In genomic region chr17:3857261-3858105, GRCh38 we compare ENCODE assay signal across 20 cellular contexts. TPM values are rescaled to one million over a fixed set of nuclear protein-coding genes. Genes with fewer than 3 reads are reported as not detected.
DNase-seq lines count a peak whose midpoint lies in the region; ATAC-seq, FAIRE-seq and TF ChIP-seq lines count a peak whose summit lies in the region.
"Had no signal": no experiment of that assay in that cellular context is flagged by ENCODE, and none has a peak within 500 bp of the region (broad histone marks: within the 10 kb centered on the region; RNA-seq: fewer than 3 reads in every experiment).

No MANE protein-coding gene starts in this region.

- no peak for TF ChIP-seq RAD21 in H1 (IDR thresholded peaks at IDR 0.05 in 1 of 2, conservative IDR thresholded peaks at IDR 0.05 in 1 of 2; ENCODE audit: low read depth in 2 of 2, low read length in 2 of 2)
- no peak for TF ChIP-seq RAD21 in HepG2 (CRISPR knock-in tag; IDR thresholded peaks at IDR 0.05)

- FAIRE-seq in H1 (lab: Jason Lieb, UNC) (no peak), HepG2 (lab: Jason Lieb, UNC) (no peak)
- FAIRE-seq: A204.1 had no signal

- H3K23me2 ChIP-seq in H1 (ENCODE audit: low read depth, low read length): no peaks in the 10 kb centered on the region

- no peak overlapping the region for H2BK120ac ChIP-seq in H1 (replicated peaks; ENCODE audit: low read depth, low read length)

- no peaks in the 10 kb centered on the region for H3K4me1 ChIP-seq in H1 (replicated peaks in 1 of 4; ENCODE audit: control insufficient read depth in 3 of 4, insufficient read depth in 4 of 4, low read length in 3 of 4)
- H3K4me1 ChIP-seq in HepG2 (ENCODE audit: insufficient read depth, low read length): peaks cover 12% of the 10 kb centered on the region
- no peaks in the 10 kb centered on the region for H3K4me1 ChIP-seq in sigmoid colon
- H3K4me1 ChIP-seq: Caco-2 had no signal

- no peak for TF ChIP-seq POLR2A in H1 (IDR thresholded peaks at IDR 0.05; ENCODE audit: control extremely low read depth in 1 of 2, low read depth in 2 of 2, low read length in 2 of 2)
- no peak for TF ChIP-seq POLR2A in HepG2 (IDR thresholded peaks at IDR 0.05; ENCODE audit: insufficient read depth in 1 of 2, low read depth in 2 of 2, low read length in 2 of 2)
- no peak for TF ChIP-seq POLR2A in sigmoid colon (IDR thresholded peaks at IDR 0.05)

- no TSS peak for BruUV-seq in HepG2 (replicated peaks; lab: Mats Ljungman, UMichigan)

- H4K8ac ChIP-seq in H1 (ENCODE audit: extremely low read depth, insufficient read depth, low read length): peak overlapping the region; percentile 6; the same call in 1 of the 2 replicates

- H3K18ac ChIP-seq in H1 (ENCODE audit: extremely low read depth, low read length): no peak overlapping the region

- H3K27me3 ChIP-seq in H7 (ENCODE audit: control insufficient read depth, insufficient read depth, low read length) (no peaks in the 10 kb centered on the region), H1 (replicated peaks in 1 of 4; ENCODE audit: control insufficient read depth in 3 of 4, extremely low read depth in 1 of 4, insufficient read depth in 3 of 4, low read length in 3 of 4) (no peaks in the 10 kb centered on the region; a peak in 1 of 7 replicates), HepG2 (ENCODE audit: control insufficient read depth in 1 of 2, insufficient read depth in 2 of 2, low read length in 2 of 2) (0 out of 5 replicates have a peak, but pooled peaks cover 0 to 2% of the 10 kb centered on the region in 2 experiments), sigmoid colon (no peaks in the 10 kb centered on the region)

- H2BK15ac ChIP-seq in H1 (ENCODE audit: low read length): no peak overlapping the region

- H3K4ac ChIP-seq in H1 (replicated peaks; ENCODE audit: insufficient read length, low read depth, low read length): no peak overlapping the region

- intact Hi-C loops in HepG2 (cut with micrococcal nuclease; ENCODE audit: unreplicated experiment) (no loop called here), sigmoid colon (cut with DNase I) (no loop called here)

- POLR2A ChIA-PET in H1 (lab: Charles Lee; ENCODE audit: partially characterized antibody): interaction anchor here (1.7 to 2.8 kb wide), 2 partner anchors 11 to 14 kb away, joined by 7 to 16 read pairs; partner anchors contain the start of gene NCBP3
- POLR2A ChIA-PET in HepG2 (lab: Yijun Ruan, JAX): interaction anchor here (1.0 to 1.8 kb wide), 2 partner anchors 11 to 12 kb away, joined by 4 to 10 read pairs; partner anchors contain the start of gene NCBP3

- no peak overlapping the region for H3K9ac ChIP-seq in H1 (replicated peaks in 1 of 4; ENCODE audit: extremely low read depth in 1 of 4, low read depth in 3 of 4, low read length in 3 of 4)
- H3K9ac ChIP-seq in HepG2 (ENCODE audit: insufficient read depth, low read depth, low read length): no peak overlapping the region

- no peak overlapping the region for H3K27ac ChIP-seq in H1 (ENCODE audit: low read depth, low read length)
- no peak overlapping the region for H3K27ac ChIP-seq in HepG2 (ENCODE audit: extremely low read length, insufficient read depth, low read length)
- no peak overlapping the region for H3K27ac ChIP-seq in sigmoid colon
- H3K27ac ChIP-seq in substantia nigra (ENCODE audit: low read depth, low read length, poor library complexity, severe bottlenecking): no peak overlapping the region

- H3K79me1 ChIP-seq in H1 (ENCODE audit: low read depth, low read length): no peaks in the 10 kb centered on the region

- H3K4me3 ChIP-seq in H7 (ENCODE audit: insufficient read depth, low read depth, low read length) (no peak overlapping the region), H1 (ENCODE audit: extremely low read depth in 1 of 4, insufficient read depth in 2 of 4, low read depth in 3 of 4, low read length in 4 of 4) (no peak overlapping the region), HepG2 (replicated peaks in 1 of 3; ENCODE audit: insufficient read depth in 1 of 3, low read depth in 2 of 3, low read length in 3 of 3) (no peak overlapping the region; a peak in 1 of 6 replicates), sigmoid colon (no peak overlapping the region)

- WGBS in H1 (ENCODE audit: extremely low coverage in 1 of 2, insufficient coverage in 1 of 2, insufficient read length in 1 of 2, insufficient replicate concordance in 2 of 2, low coverage in 1 of 2, low lambda C conversion rate in 2 of 2, missing lambda C conversion rate in 1 of 2), 2 experiments: 91% methylated on average over 15 of the region's 16 CpGs; no CpG with 5 or more reads in 1 of the 2 experiments
- 37% methylated on average over 13 of the region's 16 CpGs for WGBS in HepG2 (ENCODE audit: low lambda C conversion rate)
- 86 to 87% methylated on average over 16 of the region's 16 CpGs for WGBS in sigmoid colon, 2 donors

- no peak overlapping the region for H2AK5ac ChIP-seq in H1 (ENCODE audit: low read depth, low read length)

- ATAC-seq in HepG2: peak; percentile 60
- no peak for ATAC-seq in HG03135 (IDR thresholded peaks at IDR 0.05; ENCODE audit: unreplicated experiment)

- H3K14ac ChIP-seq in H1 (ENCODE audit: insufficient read length): no peak overlapping the region

- in situ Hi-C loops in HepG2 (cut with HindIII; ENCODE audit: extremely low pct_ligation_motif_present, low pct_unique_long_range_greater_than_20kb): no loop called here

- no peak overlapping the region for H2BK12ac ChIP-seq in H1 (ENCODE audit: low read depth, low read length)

- CTCF ChIA-PET in H1 (lab: Charles Lee; ENCODE audit: partially characterized antibody): interaction anchor here (0.7 to 12.7 kb wide), 7 partner anchors 11 to 179 kb away, joined by 3 to 131 read pairs (median 6); partner anchors contain the start of gene NCBP3
- CTCF ChIA-PET in HepG2 (lab: Yijun Ruan, JAX; ENCODE audit: low intra/inter-chr PET ratio, low total read pairs): no interaction called here

- H3K36me3 ChIP-seq in H7 (replicated peaks; ENCODE audit: control insufficient read depth, insufficient read depth, low read length) (peaks cover 4% of the 10 kb centered on the region), H1 (ENCODE audit: control insufficient read depth in 2 of 4, insufficient read depth in 4 of 4, low read length in 3 of 4) (peaks cover 0 to 11% (median 2%) of the 10 kb centered on the region in 4 experiments; a peak in 4 of 8 replicates), HepG2 (replicated peaks in 1 of 2; ENCODE audit: control insufficient read depth in 1 of 2, insufficient read depth in 2 of 2, low read length in 2 of 2) (no peaks in the 10 kb centered on the region; a peak in 1 of 5 replicates), sigmoid colon (peaks cover 0 to 23% (median 10%) of the 10 kb centered on the region in 4 donors)

- H2AFZ ChIP-seq in H1 (ENCODE audit: low read length) (no peak overlapping the region), HepG2 (ENCODE audit: low read length) (no peak overlapping the region)

- peak; percentile 60 for DNase-seq in H7
- no peak for DNase-seq in H1 (ENCODE audit: low read depth in 1 of 2, low spot score in 2 of 2)
- DNase-seq in HepG2 (ENCODE audit: low spot score): no peak
- DNase-seq in sigmoid colon: peak; percentile 40
- no peak for DNase-seq in SHP77 (lab: John Stamatoyannopoulos, UW)
- no peak for DNase-seq in cortex of kidney (lab: John Stamatoyannopoulos, UW)
- DNase-seq in substantia nigra (lab: John Stamatoyannopoulos, UW): no peak
- DNase-seq: Caco-2; CD4-positive, alpha-beta T cell; GDM1; HFFc6; KBM-7; NCI-H1105 treated with DMSO at 0.1 percent for 48 hours; NCI-H1694 treated with DMSO at 0.1 percent for 48 hours; NCI-H748 treated with DMSO at 0.1 percent for 48 hours; Right ventricle myocardium superior had no signal

- TF ChIP-seq CTCF in H1 (IDR thresholded peaks at IDR 0.05; ENCODE audit: control extremely low read depth in 1 of 3, insufficient read depth in 1 of 3, low read depth in 1 of 3, low read length in 3 of 3) (peak in 1 of 3 experiments; percentile 10; a peak in 1 of 4 replicates), HepG2 (CRISPR knock-in tag; IDR thresholded peaks at IDR 0.05) (no peak), sigmoid colon (IDR thresholded peaks at IDR 0.05) (no peak)

- no peaks in the 10 kb centered on the region for H3K9me3 ChIP-seq in H1 (ENCODE audit: insufficient read depth in 2 of 2, low read depth in 1 of 2, low read length in 1 of 2)
- no peaks in the 10 kb centered on the region for H3K9me3 ChIP-seq in HepG2 (ENCODE audit: low read length)
- H3K9me3 ChIP-seq in sigmoid colon: no peaks in the 10 kb centered on the region
- H3K9me3 ChIP-seq: Caco-2 had no signal

- no peak for TF ChIP-seq EP300 in H1 (IDR thresholded peaks at IDR 0.05; ENCODE audit: borderline replicate concordance in 1 of 2, low read depth in 2 of 2, low read length in 2 of 2)
- TF ChIP-seq EP300 in HepG2 (IDR thresholded peaks at IDR 0.05; ENCODE audit: low read depth in 2 of 2, low read length in 2 of 2): no peak
- no peak for TF ChIP-seq EP300 in HepG2 (CRISPR knock-in tag; IDR thresholded peaks at IDR 0.05; ENCODE audit: borderline replicate concordance)
- no peak for TF ChIP-seq EP300 in sigmoid colon (IDR thresholded peaks at IDR 0.05)

- H3K56ac ChIP-seq in H1 (replicated peaks; ENCODE audit: insufficient read length, low read depth, low read length): no peak overlapping the region

- H3K4me2 ChIP-seq in H1 (ENCODE audit: insufficient read depth in 1 of 2, low read depth in 2 of 2, low read length in 2 of 2) (no peak overlapping the region), HepG2 (ENCODE audit: low read depth, low read length) (peak overlapping the region; percentile 42)

- H3K79me2 ChIP-seq in H1 (ENCODE audit: control insufficient read depth in 1 of 2, insufficient read depth in 2 of 2, low read length in 2 of 2) (no peaks in the 10 kb centered on the region), HepG2 (ENCODE audit: insufficient read depth, low read length) (no peaks in the 10 kb centered on the region)

- no peak overlapping the region for H4K5ac ChIP-seq in H1 (ENCODE audit: insufficient read length, low read depth, low read length)

- H2BK5ac ChIP-seq in H1 (ENCODE audit: low read depth, low read length): no peak overlapping the region

- peaks cover 0 to 2% of the 10 kb centered on the region in 2 experiments for H4K20me1 ChIP-seq in H1 (replicated peaks in 1 of 2; ENCODE audit: control insufficient read depth in 1 of 2, insufficient read depth in 2 of 2, low read length in 2 of 2)
- no peaks in the 10 kb centered on the region for H4K20me1 ChIP-seq in HepG2 (ENCODE audit: insufficient read depth, low read length)

- no peak overlapping the region for H4K91ac ChIP-seq in H1 (replicated peaks; ENCODE audit: insufficient read length, low read length)

- no peak overlapping the region for H3K23ac ChIP-seq in H1 (ENCODE audit: insufficient read length)

- no peak overlapping the region for H2BK20ac ChIP-seq in H1 (ENCODE audit: low read length)

RNA-seq across cellular contexts. Expression of gene NCBP3, which starts 11.4 kb away (rescaled TPM):
- total RNA-seq in H7 (2014; rRNA removed; shearing (Covaris generic)): 17.5 and 28.0 TPM in 2 replicates
- 46.1 and 47.9 TPM in 2 replicates for total RNA-seq in H1 (2021; fragmentation: NEBNext Ultra II Directional; extraction: Animal tissue kit (Norgen Biotek cat#: 25700))
- polyA plus RNA-seq in H1 (2011; rRNA removed) (16.5 and 19.6 TPM in 2 replicates), HepG2 (2011; rRNA removed) (16.6 and 19.5 TPM in 2 replicates), sigmoid colon (10 to 100 TPM in 2 of 3 donors, 1 to 10 TPM in 1; 8.4 to 34.8 (median 11.6) TPM)
- 32.0 TPM for polyA plus RNA-seq in H1 (2011; cell fraction: cytosol; rRNA removed)
- polyA plus RNA-seq in H1 (2011; cell fraction: nucleus; rRNA removed): 22.5 TPM
- polyA plus RNA-seq in H1 (2012, experiment 1 of 2): 30.6 to 59.0 TPM (median 33.4 TPM) in 4 replicates
- 4.8 TPM for polyA plus RNA-seq in H1 (2012, experiment 2 of 2)
- polyA plus RNA-seq in H1 (2013, experiment 1 of 2): 35.0 TPM
- polyA plus RNA-seq in H1 (2013, experiment 2 of 2): 30.6 TPM
- polyA minus RNA-seq in H1 (2011; rRNA and poly(A)+ RNA removed): 17.6 and 18.9 TPM in 2 replicates
- 8.6 TPM for polyA minus RNA-seq in H1 (2011; cell fraction: cytosol; rRNA and poly(A)+ RNA removed)
- 30.1 TPM for polyA minus RNA-seq in H1 (2011; cell fraction: nucleus; rRNA and poly(A)+ RNA removed)
- total RNA-seq in HepG2 (2016; rRNA removed; fragmentation: Illumina TruSeq; extraction: Trizol) (20.6 and 24.8 TPM in 2 replicates), sigmoid colon (10 to 100 TPM; 20.9 to 23.0 (median 21.7) TPM)
- total RNA-seq in HepG2 (2016; cell fraction: cytosol; rRNA removed; fragmentation: Illumina TruSeq; extraction: Trizol; ENCODE audit: low read depth): 3.9 and 4.8 TPM in 2 replicates
- 21.8 and 23.5 TPM in 2 replicates for total RNA-seq in HepG2 (2016; cell fraction: insoluble cytoplasmic fraction; rRNA removed; fragmentation: Illumina TruSeq; extraction: Trizol)
- total RNA-seq in HepG2 (2016; cell fraction: membrane; rRNA removed; fragmentation: Illumina TruSeq; extraction: Trizol): 7.8 and 9.5 TPM in 2 replicates
- total RNA-seq in HepG2 (2016; cell fraction: nucleus; rRNA removed; fragmentation: Illumina TruSeq; extraction: Trizol): 30.1 and 35.2 TPM in 2 replicates
- 4.6 and 5.5 TPM in 2 replicates for polyA plus RNA-seq in HepG2 (2011; cell fraction: cytosol; rRNA removed)
- 27.4 and 36.6 TPM in 2 replicates for polyA plus RNA-seq in HepG2 (2011; cell fraction: nucleus; rRNA removed)
- polyA plus RNA-seq in HepG2 (2012): 22.5 and 26.0 TPM in 2 replicates
- 1.2 and 1.9 TPM in 2 replicates for polyA plus RNA-seq in HepG2 (2016; cell fraction: cytosol; fragmentation: Illumina TruSeq; extraction: Trizol; ENCODE audit: low read depth)
- 22.8 and 23.0 TPM in 2 replicates for polyA plus RNA-seq in HepG2 (2016; cell fraction: insoluble cytoplasmic fraction; fragmentation: Illumina TruSeq; extraction: Trizol; ENCODE audit: low read depth)
- 4.1 and 4.3 TPM in 2 replicates for polyA plus RNA-seq in HepG2 (2016; cell fraction: membrane; fragmentation: Illumina TruSeq; extraction: Trizol; ENCODE audit: low read depth)
- polyA plus RNA-seq in HepG2 (2016; cell fraction: nucleus; fragmentation: Illumina TruSeq; extraction: Trizol; ENCODE audit: insufficient read depth, low read depth): 77.0 and 80.1 TPM in 2 replicates
- polyA minus RNA-seq in HepG2 (2011; rRNA and poly(A)+ RNA removed; ENCODE audit: low replicate concordance): 8.7 and 10.7 TPM in 2 replicates
- polyA minus RNA-seq in HepG2 (2011; cell fraction: cytosol; rRNA and poly(A)+ RNA removed): 3.4 and 5.1 TPM in 2 replicates
- 42.4 and 49.2 TPM in 2 replicates for polyA minus RNA-seq in HepG2 (2011; cell fraction: nucleus; rRNA and poly(A)+ RNA removed)

RNA-seq across cellular contexts. Expression of gene CAMKK1, which starts 35.4 kb away (rescaled TPM):
- 6.0 and 6.7 TPM in 2 replicates for total RNA-seq in H7 (2014; rRNA removed; shearing (Covaris generic))
- 7.6 and 8.5 TPM in 2 replicates for total RNA-seq in H1 (2021; fragmentation: NEBNext Ultra II Directional; extraction: Animal tissue kit (Norgen Biotek cat#: 25700))
- polyA plus RNA-seq in H1 (2011; rRNA removed) (7.1 and 10.4 TPM in 2 replicates), HepG2 (2011; rRNA removed) (1.6 and 2.1 TPM in 2 replicates), sigmoid colon (1 to 10 TPM in 2 of 3 donors, under 1 TPM in 1; 0.92 to 6.3 (median 2.4) TPM)
- polyA plus RNA-seq in H1 (2011; cell fraction: cytosol; rRNA removed): 10.4 TPM
- polyA plus RNA-seq in H1 (2011; cell fraction: nucleus; rRNA removed): 19.7 TPM
- 7.4 to 9.0 TPM (median 8.4 TPM) in 4 replicates for polyA plus RNA-seq in H1 (2012, experiment 1 of 2)
- 5.3 TPM for polyA plus RNA-seq in H1 (2012, experiment 2 of 2)
- 5.0 TPM for polyA plus RNA-seq in H1 (2013, experiment 1 of 2)
- polyA plus RNA-seq in H1 (2013, experiment 2 of 2): 4.8 TPM
- polyA minus RNA-seq in H1 (2011; rRNA and poly(A)+ RNA removed): 7.3 and 9.5 TPM in 2 replicates
- polyA minus RNA-seq in H1 (2011; cell fraction: cytosol; rRNA and poly(A)+ RNA removed): 5.0 TPM
- 7.9 TPM for polyA minus RNA-seq in H1 (2011; cell fraction: nucleus; rRNA and poly(A)+ RNA removed)
- total RNA-seq in HepG2 (2016; rRNA removed; fragmentation: Illumina TruSeq; extraction: Trizol) (0.83 and 1.5 TPM in 2 replicates), sigmoid colon (10 to 100 TPM in 1 of 4 donors, 1 to 10 TPM in 3; 3.8 to 12.8 (median 8.1) TPM)
- total RNA-seq in HepG2 (2016; cell fraction: cytosol; rRNA removed; fragmentation: Illumina TruSeq; extraction: Trizol; ENCODE audit: low read depth): 0.09 and 0.20 TPM in 2 replicates
- 0.85 and 1.3 TPM in 2 replicates for total RNA-seq in HepG2 (2016; cell fraction: insoluble cytoplasmic fraction; rRNA removed; fragmentation: Illumina TruSeq; extraction: Trizol)
- total RNA-seq in HepG2 (2016; cell fraction: membrane; rRNA removed; fragmentation: Illumina TruSeq; extraction: Trizol): 0.62 and 0.65 TPM in 2 replicates
- 1.3 and 1.8 TPM in 2 replicates for total RNA-seq in HepG2 (2016; cell fraction: nucleus; rRNA removed; fragmentation: Illumina TruSeq; extraction: Trizol)
- polyA plus RNA-seq in HepG2 (2011; cell fraction: cytosol; rRNA removed): 1.1 TPM in 2 replicates
- 6.4 and 7.0 TPM in 2 replicates for polyA plus RNA-seq in HepG2 (2011; cell fraction: nucleus; rRNA removed)
- polyA plus RNA-seq in HepG2 (2012): 1.1 and 1.4 TPM in 2 replicates
- polyA plus RNA-seq in HepG2 (2016; cell fraction: cytosol; fragmentation: Illumina TruSeq; extraction: Trizol; ENCODE audit: low read depth): 0.11 and 0.17 TPM in 2 replicates
- 0.91 and 0.97 TPM in 2 replicates for polyA plus RNA-seq in HepG2 (2016; cell fraction: insoluble cytoplasmic fraction; fragmentation: Illumina TruSeq; extraction: Trizol; ENCODE audit: low read depth)
- 0.35 and 0.49 TPM in 2 replicates for polyA plus RNA-seq in HepG2 (2016; cell fraction: membrane; fragmentation: Illumina TruSeq; extraction: Trizol; ENCODE audit: low read depth)
- polyA plus RNA-seq in HepG2 (2016; cell fraction: nucleus; fragmentation: Illumina TruSeq; extraction: Trizol; ENCODE audit: insufficient read depth, low read depth): 3.4 and 4.1 TPM in 2 replicates
- 2.5 and 40.0 TPM in 2 replicates for polyA minus RNA-seq in HepG2 (2011; rRNA and poly(A)+ RNA removed; ENCODE audit: low replicate concordance)
- polyA minus RNA-seq in HepG2 (2011; cell fraction: cytosol; rRNA and poly(A)+ RNA removed): 0.20 and 0.62 TPM in 2 replicates
- polyA minus RNA-seq in HepG2 (2011; cell fraction: nucleus; rRNA and poly(A)+ RNA removed): 1.5 and 2.2 TPM in 2 replicates

RNA-seq across cellular contexts. Expression of gene ITGAE, which starts 56.5 kb away (rescaled TPM):
- total RNA-seq in H7 (2014; rRNA removed; shearing (Covaris generic)): 28.8 and 34.7 TPM in 2 replicates
- total RNA-seq in H1 (2021; fragmentation: NEBNext Ultra II Directional; extraction: Animal tissue kit (Norgen Biotek cat#: 25700)): 23.2 and 24.5 TPM in 2 replicates
- polyA plus RNA-seq in H1 (2011; rRNA removed): 25.5 and 43.1 TPM in 2 replicates
- polyA plus RNA-seq in H1 (2011; cell fraction: cytosol; rRNA removed): 45.3 TPM
- 16.3 TPM for polyA plus RNA-seq in H1 (2011; cell fraction: nucleus; rRNA removed)
- 27.5 to 44.4 TPM (median 35.7 TPM) in 4 replicates for polyA plus RNA-seq in H1 (2012, experiment 1 of 2)
- polyA plus RNA-seq in H1 (2012, experiment 2 of 2): 28.9 TPM
- polyA plus RNA-seq in H1 (2013, experiment 1 of 2): 35.8 TPM
- polyA plus RNA-seq in H1 (2013, experiment 2 of 2): 35.5 TPM
- 7.4 and 9.9 TPM in 2 replicates for polyA minus RNA-seq in H1 (2011; rRNA and poly(A)+ RNA removed)
- 5.1 TPM for polyA minus RNA-seq in H1 (2011; cell fraction: cytosol; rRNA and poly(A)+ RNA removed)
- polyA minus RNA-seq in H1 (2011; cell fraction: nucleus; rRNA and poly(A)+ RNA removed): 15.9 TPM
- 49.0 and 56.3 TPM in 2 replicates for total RNA-seq in HepG2 (2016; rRNA removed; fragmentation: Illumina TruSeq; extraction: Trizol)
- 99.2 and 118 TPM in 2 replicates for total RNA-seq in HepG2 (2016; cell fraction: cytosol; rRNA removed; fragmentation: Illumina TruSeq; extraction: Trizol; ENCODE audit: low read depth)
- total RNA-seq in HepG2 (2016; cell fraction: insoluble cytoplasmic fraction; rRNA removed; fragmentation: Illumina TruSeq; extraction: Trizol): 54.9 and 56.5 TPM in 2 replicates
- 121 and 124 TPM in 2 replicates for total RNA-seq in HepG2 (2016; cell fraction: membrane; rRNA removed; fragmentation: Illumina TruSeq; extraction: Trizol)
- total RNA-seq in HepG2 (2016; cell fraction: nucleus; rRNA removed; fragmentation: Illumina TruSeq; extraction: Trizol): 18.5 and 22.4 TPM in 2 replicates
- polyA plus RNA-seq in HepG2 (2011; rRNA removed): 38.2 and 42.3 TPM in 2 replicates
- polyA plus RNA-seq in HepG2 (2011; cell fraction: cytosol; rRNA removed): 28.2 and 31.0 TPM in 2 replicates
- 13.3 and 15.2 TPM in 2 replicates for polyA plus RNA-seq in HepG2 (2011; cell fraction: nucleus; rRNA removed)
- 19.1 and 24.6 TPM in 2 replicates for polyA plus RNA-seq in HepG2 (2012)
- polyA plus RNA-seq in HepG2 (2016; cell fraction: cytosol; fragmentation: Illumina TruSeq; extraction: Trizol; ENCODE audit: low read depth): 110 and 139 TPM in 2 replicates
- 46.7 and 46.9 TPM in 2 replicates for polyA plus RNA-seq in HepG2 (2016; cell fraction: insoluble cytoplasmic fraction; fragmentation: Illumina TruSeq; extraction: Trizol; ENCODE audit: low read depth)
- 90.3 and 104 TPM in 2 replicates for polyA plus RNA-seq in HepG2 (2016; cell fraction: membrane; fragmentation: Illumina TruSeq; extraction: Trizol; ENCODE audit: low read depth)
- 36.8 and 38.1 TPM in 2 replicates for polyA plus RNA-seq in HepG2 (2016; cell fraction: nucleus; fragmentation: Illumina TruSeq; extraction: Trizol; ENCODE audit: insufficient read depth, low read depth)
- polyA minus RNA-seq in HepG2 (2011; rRNA and poly(A)+ RNA removed; ENCODE audit: low replicate concordance): 7.6 and 11.0 TPM in 2 replicates
- polyA minus RNA-seq in HepG2 (2011; cell fraction: cytosol; rRNA and poly(A)+ RNA removed): 2.8 and 3.8 TPM in 2 replicates
- 11.7 and 12.6 TPM in 2 replicates for polyA minus RNA-seq in HepG2 (2011; cell fraction: nucleus; rRNA and poly(A)+ RNA removed)
- 10 to 100 TPM; 25.2 to 43.9 (median 33.8) TPM for total RNA-seq in sigmoid colon
- polyA plus RNA-seq in sigmoid colon: 10 to 100 TPM; 42.9 to 51.8 (median 43.2) TPM

RNA-seq across cellular contexts. Expression of gene P2RX1, which starts 58.8 kb away (rescaled TPM):
- 0.10 and 0.33 TPM in 2 replicates for total RNA-seq in H7 (2014; rRNA removed; shearing (Covaris generic))
- 0.19 and 0.45 TPM in 2 replicates for total RNA-seq in H1 (2021; fragmentation: NEBNext Ultra II Directional; extraction: Animal tissue kit (Norgen Biotek cat#: 25700))
- polyA plus RNA-seq in H1 (2011; rRNA removed) (1.1 and 1.6 TPM in 2 replicates), HepG2 (2011; rRNA removed) (0.50 and 0.84 TPM in 2 replicates), sigmoid colon (1 to 10 TPM in 1 of 3 donors, under 1 TPM in 2; 0.46 to 4.3 (median 0.60) TPM)
- 1.2 TPM for polyA plus RNA-seq in H1 (2011; cell fraction: cytosol; rRNA removed)
- polyA plus RNA-seq in H1 (2011; cell fraction: nucleus; rRNA removed): 4.8 TPM
- 0.48 to 1.1 TPM (median 0.83 TPM) in 4 replicates for polyA plus RNA-seq in H1 (2012, experiment 1 of 2)
- 0.29 TPM for polyA plus RNA-seq in H1 (2012, experiment 2 of 2)
- 0.83 TPM for polyA plus RNA-seq in H1 (2013, experiment 1 of 2)
- 0.64 TPM for polyA plus RNA-seq in H1 (2013, experiment 2 of 2)
- 0.51 and 1.0 TPM in 2 replicates for polyA minus RNA-seq in H1 (2011; rRNA and poly(A)+ RNA removed)
- polyA minus RNA-seq in H1 (2011; cell fraction: cytosol; rRNA and poly(A)+ RNA removed): 0.66 TPM
- polyA minus RNA-seq in H1 (2011; cell fraction: nucleus; rRNA and poly(A)+ RNA removed): 1.1 TPM
- total RNA-seq in HepG2 (2016; rRNA removed; fragmentation: Illumina TruSeq; extraction: Trizol) (0.04 TPM in 1 of 2 replicates, not detected in the other), sigmoid colon (10 to 100 TPM in 2 of 4 donors, 1 to 10 TPM in 2; 3.6 to 55.9 (median 10.0) TPM)
- total RNA-seq in HepG2 (2016; cell fraction: cytosol; rRNA removed; fragmentation: Illumina TruSeq; extraction: Trizol; ENCODE audit: low read depth): not detected in 2 replicates
- total RNA-seq in HepG2 (2016; cell fraction: insoluble cytoplasmic fraction; rRNA removed; fragmentation: Illumina TruSeq; extraction: Trizol): 0.04 TPM in 1 of 2 replicates, not detected in the other
- total RNA-seq in HepG2 (2016; cell fraction: membrane; rRNA removed; fragmentation: Illumina TruSeq; extraction: Trizol): not detected in 2 replicates
- 0.12 TPM in 1 of 2 replicates, not detected in the other for total RNA-seq in HepG2 (2016; cell fraction: nucleus; rRNA removed; fragmentation: Illumina TruSeq; extraction: Trizol)
- 0.12 and 0.33 TPM in 2 replicates for polyA plus RNA-seq in HepG2 (2011; cell fraction: cytosol; rRNA removed)
- 2.2 and 2.3 TPM in 2 replicates for polyA plus RNA-seq in HepG2 (2011; cell fraction: nucleus; rRNA removed)
- 0.20 and 0.44 TPM in 2 replicates for polyA plus RNA-seq in HepG2 (2012)
- not detected in 2 replicates for polyA plus RNA-seq in HepG2 (2016; cell fraction: cytosol; fragmentation: Illumina TruSeq; extraction: Trizol; ENCODE audit: low read depth)
- not detected in 2 replicates for polyA plus RNA-seq in HepG2 (2016; cell fraction: insoluble cytoplasmic fraction; fragmentation: Illumina TruSeq; extraction: Trizol; ENCODE audit: low read depth)
- not detected in 2 replicates for polyA plus RNA-seq in HepG2 (2016; cell fraction: membrane; fragmentation: Illumina TruSeq; extraction: Trizol; ENCODE audit: low read depth)
- polyA plus RNA-seq in HepG2 (2016; cell fraction: nucleus; fragmentation: Illumina TruSeq; extraction: Trizol; ENCODE audit: insufficient read depth, low read depth): 0.15 TPM in 1 of 2 replicates, not detected in the other
- polyA minus RNA-seq in HepG2 (2011; rRNA and poly(A)+ RNA removed; ENCODE audit: low replicate concordance): 0.19 and 0.34 TPM in 2 replicates
- polyA minus RNA-seq in HepG2 (2011; cell fraction: cytosol; rRNA and poly(A)+ RNA removed): 0.18 TPM in 1 of 2 replicates, not detected in the other
- polyA minus RNA-seq in HepG2 (2011; cell fraction: nucleus; rRNA and poly(A)+ RNA removed): 0.39 and 0.62 TPM in 2 replicates
- total RNA-seq: H4, NCI-H460 had no signal

Comparison
In these comparisons a context has a peak if more than half of its experiments do, and no peak if none do; other contexts are left out.
1. DNase-seq: peak in H7 (single experiment) and sigmoid colon (single experiment); none in H1 (0 of 2), HepG2 (single experiment), SHP77 (0 of 2), cortex of kidney (single experiment) and substantia nigra (0 of 49).